ENCODE assay signal across 33 cellular contexts in genomic region chr15:56358604-56359003, GRCh38.
"Had no signal": no experiment of that assay in that cellular context is flagged by ENCODE, and none has a peak within 500 bp of the region (broad histone marks: within the 10 kb centered on the region; RNA-seq: fewer than 3 reads in every experiment).

No MANE protein-coding gene starts in this region.

- H3K27me3 Mint-ChIP-seq: activated B cell treated with CpG ODN at 0.5 μM for 24 hours; activated naive CD8-positive, alpha-beta T cell; dendritic cell treated with granulocyte-macrophage colony-stimulating factor and Interleukin-4, amounts not matched to agents 40 ng/mL and 50 ng/mL, for 4 days had no signal

- H3K27ac Mint-ChIP-seq: activated B cell treated with CpG ODN at 0.5 μM for 24 hours; activated CD8-positive, alpha-beta T cell treated with anti-CD3 and anti-CD28 coated beads for 36 hours; activated naive CD8-positive, alpha-beta T cell; activated T-helper 17 cell treated with anti-CD3 and anti-CD28 coated beads, Interleukin-2, amount 50 U/mL, for 72 hours; dendritic cell treated with granulocyte-macrophage colony-stimulating factor and Interleukin-4, amounts not matched to agents 40 ng/mL and 50 ng/mL, for 4 days; T-helper 17 cell; T-helper 2 cell treated with Interferon-gamma antibody and Interleukin-4, amounts not matched to agents 5 μg/mL and 100 μg/mL, for 36 hours had no signal

- H3K36me3 Mint-ChIP-seq: activated naive CD8-positive, alpha-beta T cell had no signal

- H3K27me3 ChIP-seq: brain microvascular endothelial cell, dorsolateral prefrontal cortex, esophagus muscularis mucosa, foreskin keratinocyte, gastrocnemius medialis, heart right ventricle had no signal

- H3K27ac ChIP-seq: brain microvascular endothelial cell, coronary artery, dorsolateral prefrontal cortex, esophagus muscularis mucosa, foreskin keratinocyte, gastrocnemius medialis, heart right ventricle, WERI-Rb-1 had no signal

- H3K4me3 ChIP-seq: coronary artery, dorsolateral prefrontal cortex, esophagus muscularis mucosa, gastrocnemius medialis, heart right ventricle had no signal

- ATAC-seq: activated CD4-positive, CD25-positive, alpha-beta regulatory T cell treated with anti-CD3 and anti-CD28 coated beads, Interleukin-2, amount 50 U/mL, for 24 hours; activated CD8-positive, alpha-beta T cell treated with anti-CD3 and anti-CD28 coated beads for 36 hours; activated T-cell treated with anti-CD3 and anti-CD28 coated beads, Interleukin-2, amount 50 U/mL, for 4 hours; activated T-helper 17 cell treated with anti-CD3 and anti-CD28 coated beads, Interleukin-2, amount 50 U/mL, for 72 hours; foreskin keratinocyte; gastrocnemius medialis; heart right ventricle; T-helper 17 cell had no signal

- H3K4me1 ChIP-seq: esophagus muscularis mucosa, heart right ventricle had no signal

- H3K9me3 Mint-ChIP-seq: activated T-helper 17 cell treated with anti-CD3 and anti-CD28 coated beads, Interleukin-2, amount 50 U/mL, for 72 hours; central memory CD8-positive, alpha-beta T cell; dendritic cell treated with granulocyte-macrophage colony-stimulating factor and Interleukin-4, amounts not matched to agents 40 ng/mL and 50 ng/mL, for 4 days; T-helper 2 cell treated with Interferon-gamma antibody and Interleukin-4, amounts not matched to agents 5 μg/mL and 100 μg/mL, for 36 hours had no signal

- DNase-seq: activated B cell treated with CpG ODN at 0.5 μM for 24 hours; activated CD4-positive, alpha-beta T cell treated with anti-CD3 and anti-CD28 coated beads for 48 hours; activated CD4-positive, alpha-beta T cell treated with anti-CD3 and anti-CD28 coated beads, Interleukin-2, amount 50 U/mL, for 1 hour; activated CD4-positive, alpha-beta T cell treated with anti-CD3 and anti-CD28 coated beads, Interleukin-2, amount 50 U/mL, for 48 hours; activated CD8-positive, alpha-beta memory T cell treated with anti-CD3 and anti-CD28 coated beads for 24 hours; activated CD8-positive, alpha-beta T cell treated with anti-CD3 and anti-CD28 coated beads for 36 hours; activated effector memory CD4-positive, alpha-beta T cell treated with Interleukin-2 at 50 U/mL for 16 hours; activated gamma-delta T cell treated with Interleukin-2 at 50 U/mL for 16 hours; activated naive CD4-positive, alpha-beta T cell treated with anti-CD3 and anti-CD28 coated beads, Interleukin-2, amount 50 U/mL, for 16 hours; activated naive CD4-positive, alpha-beta T cell treated with Interleukin-2 at 50 U/mL for 16 hours; activated T-cell treated with anti-CD3 and anti-CD28 coated beads, Interleukin-2, amount 50 U/mL, for 4 hours; amniotic stem cell; anterior cingulate cortex; brain microvascular endothelial cell; dorsolateral prefrontal cortex; effector memory CD4-positive, alpha-beta T cell; erythroblast; foreskin keratinocyte; gastrocnemius medialis; heart right ventricle; T-helper 17 cell; T1000; WERI-Rb-1 had no signal

- H3K4me1 Mint-ChIP-seq: activated T-helper 17 cell treated with anti-CD3 and anti-CD28 coated beads, Interleukin-2, amount 50 U/mL, for 72 hours; central memory CD8-positive, alpha-beta T cell; T-helper 17 cell had no signal

- H3K36me3 ChIP-seq: brain microvascular endothelial cell, esophagus muscularis mucosa, gastrocnemius medialis, heart right ventricle, WERI-Rb-1 had no signal

- FAIRE-seq: astrocyte, bronchial epithelial cell had no signal

- H3K9me3 ChIP-seq: esophagus muscularis mucosa, gastrocnemius medialis had no signal

- H3K4me3 Mint-ChIP-seq: activated B cell treated with CpG ODN at 0.5 μM for 24 hours; activated CD8-positive, alpha-beta T cell treated with anti-CD3 and anti-CD28 coated beads for 36 hours; activated naive CD8-positive, alpha-beta T cell; activated T-cell treated with anti-CD3 and anti-CD28 coated beads, Interleukin-2, amount 50 U/mL, for 4 hours; activated T-helper 17 cell treated with anti-CD3 and anti-CD28 coated beads, Interleukin-2, amount 50 U/mL, for 72 hours; central memory CD8-positive, alpha-beta T cell; dendritic cell treated with granulocyte-macrophage colony-stimulating factor and Interleukin-4, amounts not matched to agents 40 ng/mL and 50 ng/mL, for 4 days; T-helper 17 cell; T-helper 2 cell treated with Interferon-gamma antibody and Interleukin-4, amounts not matched to agents 5 μg/mL and 100 μg/mL, for 36 hours had no signal
